In genomic region chr1:218401896-218402770, GRCh38 we compare ENCODE assay signal across 15 cellular contexts. TPM values are rescaled to one million over a fixed set of nuclear protein-coding genes. Genes with fewer than 3 reads are reported as not detected.
DNase-seq lines count a peak whose midpoint lies in the region; ATAC-seq, FAIRE-seq and TF ChIP-seq lines count a peak whose summit lies in the region.
"Had no signal": no experiment of that assay in that cellular context is flagged by ENCODE, and none has a peak within 500 bp of the region (broad histone marks: within the 10 kb centered on the region; RNA-seq: fewer than 3 reads in every experiment).

No MANE protein-coding gene starts in this region.

- peak; percentile 28 for FAIRE-seq in HepG2 (lab: Jason Lieb, UNC)
- no peak for FAIRE-seq in GM12891 (lab: Jason Lieb, UNC)
- FAIRE-seq: A204.1, bronchial epithelial cell, TTC549 had no signal

- intact Hi-C loops in HepG2 (cut with micrococcal nuclease; ENCODE audit: unreplicated experiment) = loop anchor here (1.0 to 2.0 kb wide), 3 partner anchors 21 to 57 kb away; partner anchors contain the start of gene TGFB2
- intact Hi-C loops in right lobe of liver (cut with DNase I) = no loop called here

- H3K4me1 ChIP-seq in HepG2 (ENCODE audit: insufficient read depth, low read length) = peaks cover 42% of the 10 kb centered on the region
- no peaks in the 10 kb centered on the region for H3K4me1 ChIP-seq in right lobe of liver
- peaks cover 27% of the 10 kb centered on the region for H3K4me1 ChIP-seq in SJCRH30

- no peaks in the 10 kb centered on the region for H3K79me2 ChIP-seq in HepG2 (ENCODE audit: insufficient read depth, low read length)

- peak; percentile 85 for DNase-seq in HepG2 (ENCODE audit: low spot score)
- DNase-seq in right lobe of liver = no peak
- peak; percentile 92 to 96 for DNase-seq in SJCRH30
- DNase-seq in midbrain (lab: John Stamatoyannopoulos, UW) = peak; percentile 8
- no peak for DNase-seq in EL
- DNase-seq in superior temporal gyrus (ENCODE audit: extremely low spot score) = no peak
- no peak for DNase-seq in GM12891 (ENCODE audit: insufficient read length, low spot score)
- DNase-seq in T1000 (lab: John Stamatoyannopoulos, UW) = no peak
- DNase-seq: glutamatergic neuron; NK-92 treated with Interleukin-12 subunit alpha and Interleukin-12 subunit beta, amount 100 ng/mL, for 24 hours had no signal

- TF ChIP-seq EP300 in HepG2 (IDR thresholded peaks at IDR 0.05; ENCODE audit: low read depth in 2 of 2, low read length in 2 of 2) (0 out of 4 replicates have a peak, but pooled peaks of 1 of the 2 experiments have one; percentile 58), HepG2 (CRISPR knock-in tag; IDR thresholded peaks at IDR 0.05; ENCODE audit: borderline replicate concordance) (no peak; the same call in 1 of the 2 replicates)

- H3K9me3 ChIP-seq in HepG2 (ENCODE audit: low read length) (no peaks in the 10 kb centered on the region), right lobe of liver (no peaks in the 10 kb centered on the region), SJCRH30 (replicated peaks) (peaks cover 5% of the 10 kb centered on the region; the same call in 1 of the 2 replicates)

- BruUV-seq in HepG2 (replicated peaks; lab: Mats Ljungman, UMichigan) = no TSS peak

- no peak for TF ChIP-seq CTCF in HepG2 (CRISPR knock-in tag; IDR thresholded peaks at IDR 0.05)
- TF ChIP-seq CTCF in right lobe of liver (IDR thresholded peaks at IDR 0.05) = no peak

- H3K27ac ChIP-seq in HepG2 (ENCODE audit: extremely low read length, insufficient read depth, low read length) = peak overlapping the region; percentile 13
- no peak overlapping the region for H3K27ac ChIP-seq in right lobe of liver
- H3K27ac ChIP-seq in SJCRH30 = peak overlapping the region; percentile 97

- 0% methylated on average over 8 of the region's 8 CpGs for WGBS in HepG2 (ENCODE audit: low lambda C conversion rate)
- WGBS in right lobe of liver (ENCODE audit: insufficient coverage, low coverage, low lambda C conversion rate, missing lambda C conversion rate) = 64% methylated on average over 6 of the region's 8 CpGs

- no peak overlapping the region for H2AFZ ChIP-seq in HepG2 (ENCODE audit: low read length)

- H4K20me1 ChIP-seq in HepG2 (ENCODE audit: insufficient read depth, low read length) = no peaks in the 10 kb centered on the region

- POLR2A ChIA-PET in HepG2 (lab: Yijun Ruan, JAX) = interaction anchor here (1.0 to 1.1 kb wide), 3 partner anchors 22 to 908 kb away, joined by 3 read pairs; no protein-coding TSS in a partner anchor

- no peaks in the 10 kb centered on the region for H3K36me3 ChIP-seq in HepG2 (replicated peaks in 1 of 2; ENCODE audit: control insufficient read depth in 1 of 2, insufficient read depth in 2 of 2, low read length in 2 of 2)
- H3K36me3 ChIP-seq in right lobe of liver = no peaks in the 10 kb centered on the region
- peaks cover 28% of the 10 kb centered on the region for H3K36me3 ChIP-seq in SJCRH30

- CTCF ChIA-PET in HepG2 (lab: Yijun Ruan, JAX; ENCODE audit: low intra/inter-chr PET ratio, low total read pairs) = no interaction called here

- ATAC-seq in HepG2 (peak; percentile 91), right lobe of liver (no peak)
- ATAC-seq: natural killer cell treated with Interleukin-12 subunit alpha and Interleukin-12 subunit beta and Interleukin-15 and Interleukin-18, amount 100 ng/mL, for 72 hours had no signal

- TF ChIP-seq RAD21 in HepG2 (CRISPR knock-in tag; IDR thresholded peaks at IDR 0.05) = no peak

- H3K4me3 ChIP-seq in HepG2 (replicated peaks in 1 of 3; ENCODE audit: insufficient read depth in 1 of 3, low read depth in 2 of 3, low read length in 3 of 3) (peak overlapping the region in 1 of 3 experiments; percentile 38; a peak in 1 of 6 replicates), right lobe of liver (no peak overlapping the region), SJCRH30 (peak overlapping the region; percentile 2; the same call in 1 of the 2 replicates)
- H3K4me3 ChIP-seq: smooth muscle cell had no signal

- H3K4me2 ChIP-seq in HepG2 (ENCODE audit: low read depth, low read length) = peak overlapping the region; percentile 72
- H3K4me2 ChIP-seq: smooth muscle cell had no signal

- H3K27me3 ChIP-seq in HepG2 (ENCODE audit: control insufficient read depth in 1 of 2, insufficient read depth in 2 of 2, low read length in 2 of 2) (peaks cover 0 to 2% of the 10 kb centered on the region in 2 experiments; a peak in 1 of 5 replicates), right lobe of liver (no peaks in the 10 kb centered on the region), SJCRH30 (no peaks in the 10 kb centered on the region)

- in situ Hi-C loops in HepG2 (cut with HindIII; ENCODE audit: extremely low pct_ligation_motif_present, low pct_unique_long_range_greater_than_20kb) = no loop called here

- TF ChIP-seq POLR2A in HepG2 (IDR thresholded peaks at IDR 0.05; ENCODE audit: insufficient read depth in 1 of 2, low read depth in 2 of 2, low read length in 2 of 2) (no peak), right lobe of liver (IDR thresholded peaks at IDR 0.05) (no peak), GM12891 (IDR thresholded peaks at IDR 0.05; ENCODE audit: low read depth, low read length) (no peak)

- H3K9ac ChIP-seq in HepG2 (ENCODE audit: insufficient read depth, low read depth, low read length) = peak overlapping the region; percentile 7; the same call in 1 of the 2 replicates

TF ChIP-seq in HepG2, 621 proteins besides CTCF, POLR2A, EP300 and RAD21 (continues in another document):
- TF ChIP-seq GATAD2A (CRISPR knock-in tag; IDR thresholded peaks at IDR 0.05) = peak; percentile 79
- TF ChIP-seq ZSCAN9 (CRISPR knock-in tag; IDR thresholded peaks at IDR 0.05; ENCODE audit: borderline replicate concordance) = no peak
- TF ChIP-seq KAT8 (CRISPR knock-in tag; IDR thresholded peaks at IDR 0.05) = peak; percentile 16; the same call in 1 of the 2 replicates
- TF ChIP-seq, protein P1, sequence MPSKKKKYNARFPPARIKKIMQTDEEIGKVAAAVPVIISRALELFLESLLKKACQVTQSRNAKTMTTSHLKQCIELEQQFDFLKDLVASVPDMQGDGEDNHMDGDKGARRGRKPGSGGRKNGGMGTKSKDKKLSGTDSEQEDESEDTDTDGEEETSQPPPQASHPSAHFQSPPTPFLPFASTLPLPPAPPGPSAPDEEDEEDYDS (CRISPR knock-in tag; IDR thresholded peaks at IDR 0.05) = no peak
- no peak for TF ChIP-seq ZFYVE20 (CRISPR knock-in tag; IDR thresholded peaks at IDR 0.05; ENCODE audit: borderline replicate concordance, low read depth)
- no peak for TF ChIP-seq MAFF (IDR thresholded peaks at IDR 0.05; ENCODE audit: low read depth, low read length)
- TF ChIP-seq ZNF501 (CRISPR knock-in tag; IDR thresholded peaks at IDR 0.05) = no peak
- TF ChIP-seq ZNF10 (CRISPR knock-in tag; IDR thresholded peaks at IDR 0.05; ENCODE audit: borderline replicate concordance, low read depth) = no peak
- no peak for TF ChIP-seq ZFY (CRISPR knock-in tag; IDR thresholded peaks at IDR 0.05)
- TF ChIP-seq JDP2 (CRISPR knock-in tag; IDR thresholded peaks at IDR 0.05; ENCODE audit: borderline replicate concordance) = no peak

TF ChIP-seq in GM12891, 5 proteins besides CTCF, POLR2A, EP300 and RAD21:
- TF ChIP-seq PAX5 (IDR thresholded peaks at IDR 0.05; ENCODE audit: insufficient read depth, low read length, severe bottlenecking) = no peak
- TF ChIP-seq POU2F2 (IDR thresholded peaks at IDR 0.05; ENCODE audit: low read depth, low read length) = no peak
- TF ChIP-seq POLR2AphosphoS5 (IDR thresholded peaks at IDR 0.05; ENCODE audit: low read depth, low read length) = no peak
- TF ChIP-seq TAF1 (IDR thresholded peaks at IDR 0.05; ENCODE audit: low read depth, low read length) = no peak
- TF ChIP-seq SPI1 (IDR thresholded peaks at IDR 0.05; ENCODE audit: low read depth, low read length) = no peak

RNA-seq across cellular contexts. Expression of gene TGFB2, which starts 57.0 kb away (rescaled TPM):
- total RNA-seq in HepG2 (2016; rRNA removed; fragmentation: Illumina TruSeq; extraction: Trizol) = not detected in 2 replicates
- not detected in 2 replicates for total RNA-seq in HepG2 (2016; cell fraction: cytosol; rRNA removed; fragmentation: Illumina TruSeq; extraction: Trizol; ENCODE audit: low read depth)
- 0.07 TPM in 1 of 2 replicates, not detected in the other for total RNA-seq in HepG2 (2016; cell fraction: insoluble cytoplasmic fraction; rRNA removed; fragmentation: Illumina TruSeq; extraction: Trizol)
- total RNA-seq in HepG2 (2016; cell fraction: membrane; rRNA removed; fragmentation: Illumina TruSeq; extraction: Trizol) = not detected in 2 replicates
- total RNA-seq in HepG2 (2016; cell fraction: nucleus; rRNA removed; fragmentation: Illumina TruSeq; extraction: Trizol) = 0.44 TPM in 1 of 2 replicates, not detected in the other
- 0.07 and 0.08 TPM in 2 replicates for polyA plus RNA-seq in HepG2 (2011; rRNA removed)
- polyA plus RNA-seq in HepG2 (2011; cell fraction: cytosol; rRNA removed) = not detected in 2 replicates
- 0.03 and 0.09 TPM in 2 replicates for polyA plus RNA-seq in HepG2 (2011; cell fraction: nucleus; rRNA removed)
- 0.05 TPM in 1 of 2 replicates, not detected in the other for polyA plus RNA-seq in HepG2 (2012)
- not detected in 2 replicates for polyA plus RNA-seq in HepG2 (2016; cell fraction: cytosol; fragmentation: Illumina TruSeq; extraction: Trizol; ENCODE audit: low read depth)
- not detected in 2 replicates for polyA plus RNA-seq in HepG2 (2016; cell fraction: insoluble cytoplasmic fraction; fragmentation: Illumina TruSeq; extraction: Trizol; ENCODE audit: low read depth)
- polyA plus RNA-seq in HepG2 (2016; cell fraction: membrane; fragmentation: Illumina TruSeq; extraction: Trizol; ENCODE audit: low read depth) = not detected in 2 replicates
- not detected in 2 replicates for polyA plus RNA-seq in HepG2 (2016; cell fraction: nucleus; fragmentation: Illumina TruSeq; extraction: Trizol; ENCODE audit: insufficient read depth, low read depth)
- 0.19 TPM in 1 of 2 replicates, not detected in the other for polyA minus RNA-seq in HepG2 (2011; rRNA and poly(A)+ RNA removed; ENCODE audit: low replicate concordance)
- polyA minus RNA-seq in HepG2 (2011; cell fraction: cytosol; rRNA and poly(A)+ RNA removed) = not detected in 2 replicates
- 0.25 and 0.26 TPM in 2 replicates for polyA minus RNA-seq in HepG2 (2011; cell fraction: nucleus; rRNA and poly(A)+ RNA removed)
- total RNA-seq in right lobe of liver = 1 to 10 TPM in 1 of 6 experiments, under 1 TPM in 5; 0.18 to 2.8 (median 0.34) TPM
- total RNA-seq in SJCRH30 (2014; rRNA removed; shearing (Covaris generic)) = 22.1 and 24.4 TPM in 2 replicates
- polyA plus RNA-seq in GM12891 (2012; ENCODE audit: low read depth, missing spikeins) = 0.28 TPM

Comparison
In these comparisons a context has a peak if more than half of its experiments do, and no peak if none do; other contexts are left out.
1. DNase-seq: peak in HepG2 (single experiment), SJCRH30 (2 of 2) and midbrain (single experiment); none in right lobe of liver (0 of 3), EL (single experiment), superior temporal gyrus (single experiment), GM12891 (single experiment) and T1000 (single experiment).
2. H3K27ac ChIP-seq: peak in HepG2 (single experiment) and SJCRH30 (single experiment); none in right lobe of liver (0 of 3).